Comparison of ENCODE assay signal across 19 cellular contexts in the genomic region with DNA sequence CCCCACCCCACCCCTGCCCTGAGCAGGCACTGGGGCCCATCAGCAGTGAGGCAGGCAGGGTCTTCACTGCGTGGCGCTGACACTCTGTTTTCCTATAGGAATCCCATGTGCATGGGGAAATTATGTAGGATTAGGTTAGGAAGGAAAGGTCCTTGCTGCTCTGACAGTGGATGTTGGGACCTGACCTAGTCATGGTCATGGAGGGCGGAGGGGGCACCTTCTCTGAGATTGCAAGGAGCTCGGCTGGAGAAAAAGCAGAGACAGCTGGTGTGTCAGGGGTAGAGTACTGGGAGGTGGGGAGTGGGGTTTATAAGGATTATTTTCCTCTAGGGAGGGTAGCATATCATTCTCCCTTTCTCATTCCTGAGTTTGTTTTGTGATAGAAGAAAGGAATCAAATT.
DNase-seq lines count a peak whose midpoint lies in the region; ATAC-seq and TF ChIP-seq lines count a peak whose summit lies in the region.
"Had no signal": no experiment of that assay in that cellular context is flagged by ENCODE, and none has a peak within 500 bp of the region (broad histone marks: within the 10 kb centered on the region; RNA-seq: fewer than 3 reads in every experiment).

No MANE protein-coding gene starts in this region.

- in situ Hi-C loops in ACHN (cut with HindIII; ENCODE audit: low pct_ligation_motif_present, low pct_unique_long_range_greater_than_20kb, low sequenced_read_pairs), result no loop called here

- no peak overlapping the region for H3K4me3 ChIP-seq in cardiac muscle cell
- no peak overlapping the region for H3K4me3 ChIP-seq in neural progenitor cell
- H3K4me3 ChIP-seq: GM12878, GM23248 had no signal

- peak overlapping the region; percentile 72 for H2AFZ ChIP-seq in neural progenitor cell (replicated peaks)

- H3K36me3 Mint-ChIP-seq in chondrocyte (ENCODE audit: low read depth) (no peaks in the 10 kb centered on the region), neural progenitor cell (peaks cover 7% of the 10 kb centered on the region)
- H3K36me3 Mint-ChIP-seq: CD4-positive, alpha-beta memory T cell had no signal

- TF ChIP-seq CTCF in cardiac muscle cell (IDR thresholded peaks at IDR 0.05; ENCODE audit: low read depth, low read length), result no peak
- no peak for TF ChIP-seq CTCF in chondrocyte (IDR thresholded peaks at IDR 0.05)
- TF ChIP-seq CTCF in neural progenitor cell (IDR thresholded peaks at IDR 0.05), result no peak

- no peak overlapping the region for H3K9ac ChIP-seq in neural progenitor cell
- H3K9ac ChIP-seq: GM23248, KMS-11 had no signal

- intact Hi-C loops in Right ventricle myocardium inferior (cut with DNase I), result no loop called here

- H3K4me1 ChIP-seq in cardiac muscle cell (ENCODE audit: low read depth) (peaks cover 19% of the 10 kb centered on the region), neural progenitor cell (peaks cover 3% of the 10 kb centered on the region)

- H3K4me3 Mint-ChIP-seq in chondrocyte (ENCODE audit: unreplicated experiment) (no peak overlapping the region), neural progenitor cell (no peak overlapping the region)
- H3K4me3 Mint-ChIP-seq: CD4-positive, alpha-beta memory T cell had no signal

- no peak for ATAC-seq in Right ventricle myocardium inferior
- ATAC-seq: GM12878 had no signal

- H3K79me2 ChIP-seq in neural progenitor cell (ENCODE audit: low read depth), result no peaks in the 10 kb centered on the region

- H3K27me3 Mint-ChIP-seq in chondrocyte (ENCODE audit: low read depth) (no peaks in the 10 kb centered on the region), neural progenitor cell (ENCODE audit: insufficient read depth, low read depth) (peaks cover 15% of the 10 kb centered on the region)

- H3K9me3 Mint-ChIP-seq in chondrocyte (ENCODE audit: low read depth) (no peaks in the 10 kb centered on the region), neural progenitor cell (peaks cover 8% of the 10 kb centered on the region)

- H3K9me3 ChIP-seq in cardiac muscle cell (ENCODE audit: low read depth) (no peaks in the 10 kb centered on the region), neural progenitor cell (ENCODE audit: low read depth) (no peaks in the 10 kb centered on the region)

- peak in 1 of 2 donors; percentile 36 for DNase-seq in cardiac muscle cell (ENCODE audit: low read depth in 1 of 2, low spot score in 1 of 2)
- no peak for DNase-seq in Right ventricle myocardium inferior (ENCODE audit: missing footprints)
- DNase-seq in chondrocyte (ENCODE audit: low spot score), result peak; percentile 41
- no peak for DNase-seq in neural progenitor cell (ENCODE audit: low spot score)
- no peak for DNase-seq in NCI-H774 (lab: John Stamatoyannopoulos, UW)
- DNase-seq in stimulated activated CD4-positive, alpha-beta T cell treated with anti-CD3 and anti-CD28 coated beads, Interleukin-4, amount 100 ng/mL, for 4 hours, result no peak
- no peak for DNase-seq in ACHN
- DNase-seq in glomerular visceral epithelial cell (ENCODE audit: extremely low spot score), result no peak
- DNase-seq: 8988T; CD4-positive, alpha-beta memory T cell; DND-41; GM23248; NCI-H1436; NCI-H2081; NCI-H526; NK-92 treated with Interleukin-12 subunit alpha and Interleukin-12 subunit beta, amount 100 ng/mL, for 24 hours; SHP77 treated with DMSO at 0.1 percent for 48 hours had no signal

- H3K27me3 ChIP-seq in cardiac muscle cell, result no peaks in the 10 kb centered on the region
- no peaks in the 10 kb centered on the region for H3K27me3 ChIP-seq in neural progenitor cell

- H3K36me3 ChIP-seq in cardiac muscle cell (no peaks in the 10 kb centered on the region), neural progenitor cell (no peaks in the 10 kb centered on the region)

- peaks cover 11% of the 10 kb centered on the region for H3K4me1 Mint-ChIP-seq in chondrocyte (ENCODE audit: low read depth)
- peaks cover 27% of the 10 kb centered on the region for H3K4me1 Mint-ChIP-seq in neural progenitor cell

- H3K27ac ChIP-seq in cardiac muscle cell (peak overlapping the region; percentile 86), neural progenitor cell (no peak overlapping the region)
- H3K27ac ChIP-seq: GM23248, KMS-11 had no signal

- H3K27ac Mint-ChIP-seq in chondrocyte (ENCODE audit: unreplicated experiment), result no peak overlapping the region
- H3K27ac Mint-ChIP-seq in neural progenitor cell, result no peak overlapping the region
- H3K27ac Mint-ChIP-seq: CD4-positive, alpha-beta memory T cell had no signal

- no peak overlapping the region for H3K4me2 ChIP-seq in neural progenitor cell
- H3K4me2 ChIP-seq: KMS-11 had no signal

- no peaks in the 10 kb centered on the region for H4K20me1 ChIP-seq in neural progenitor cell (ENCODE audit: low read depth)

- H3F3A ChIP-seq in neural progenitor cell (ENCODE audit: low read depth), result peaks cover 9% of the 10 kb centered on the region
